ENCODE assay signal across 1 cellular context in genomic region chr20:18063676-18064075, GRCh38.
TF ChIP-seq lines count a peak whose summit lies in the region.

No MANE protein-coding gene starts in this region.

TF ChIP-seq in GM12878, 131 proteins besides CTCF, POLR2A, EP300 and RAD21 (continued from another document):
- TF ChIP-seq HSF1 (IDR thresholded peaks at IDR 0.05; ENCODE audit: low read depth, low read length) (no peak), ESRRA (IDR thresholded peaks at IDR 0.05; ENCODE audit: low read length) (no peak)
